In genomic region chr2:191670076-191670475, GRCh38 we compare ENCODE assay signal across 15 cellular contexts. TPM values are rescaled to one million over a fixed set of nuclear protein-coding genes. Genes with fewer than 3 reads are reported as not detected.
DNase-seq lines count a peak whose midpoint lies in the region; ATAC-seq and TF ChIP-seq lines count a peak whose summit lies in the region.
"Had no signal": no experiment of that assay in that cellular context is flagged by ENCODE, and none has a peak within 500 bp of the region (broad histone marks: within the 10 kb centered on the region; RNA-seq: fewer than 3 reads in every experiment).

No MANE protein-coding gene starts in this region.

- ATAC-seq in GM18520 (IDR thresholded peaks at IDR 0.05; ENCODE audit: unreplicated experiment), result peak; percentile 26
- peak; percentile 63 for ATAC-seq in GM21390 (IDR thresholded peaks at IDR 0.05; ENCODE audit: unreplicated experiment)
- peak; percentile 59 for ATAC-seq in HG02938 (IDR thresholded peaks at IDR 0.05; ENCODE audit: unreplicated experiment)
- peak; percentile 41 for ATAC-seq in HG03575 (IDR thresholded peaks at IDR 0.05; ENCODE audit: extremely low read depth, insufficient number of reproducible peaks, low FRiP score, unreplicated experiment)

- BruUV-seq in OCI-LY7 (replicated peaks; lab: Mats Ljungman, UMichigan), result no TSS peak

- no peak for DNase-seq in NCI-H82 treated with DMSO at 0.1 percent for 48 hours (lab: John Stamatoyannopoulos, UW; ENCODE audit: unreplicated experiment)
- no peak for DNase-seq in DMS153 (lab: John Stamatoyannopoulos, UW)
- DNase-seq in SIG-M5 (lab: John Stamatoyannopoulos, UW), result no peak
- no peak for DNase-seq in OCI-LY7 (ENCODE audit: low spot score)
- DNase-seq: activated CD4-positive, alpha-beta memory T cell treated with anti-CD3 and anti-CD28 coated beads, Interleukin-2, amount 10 ng/mL, durations not matched to agents 7 days and 5 days; GOT3; NCI-H2081 treated with DMSO at 0.1 percent for 48 hours had no signal

- no peaks in the 10 kb centered on the region for H3K79me2 ChIP-seq in OCI-LY7 (ENCODE audit: insufficient read depth, low read depth, low read length)

- peaks cover 6% of the 10 kb centered on the region; the same call in 1 of the 2 replicates for H3K9me3 ChIP-seq in OCI-LY7 (ENCODE audit: low read length)
- H3K9me3 ChIP-seq: vagina had no signal

- intact Hi-C loops in OCI-LY7 (cut with micrococcal nuclease; ENCODE audit: unreplicated experiment), result no loop called here

- H3K27ac ChIP-seq in OCI-LY7 (ENCODE audit: low read depth, low read length, poor library complexity, severe bottlenecking), result no peak overlapping the region
- H3K27ac ChIP-seq: BLaER1, coronary artery, skin epidermis, vagina had no signal

- no peak overlapping the region for H2AFZ ChIP-seq in OCI-LY7 (ENCODE audit: low read length)

- TF ChIP-seq CTCF in OCI-LY7 (conservative IDR thresholded peaks at IDR 0.05; ENCODE audit: low read length), result no peak

- peaks cover 1% of the 10 kb centered on the region for H3K4me1 ChIP-seq in OCI-LY7 (ENCODE audit: insufficient read depth, low read length, poor library complexity, severe bottlenecking)
- H3K4me1 ChIP-seq: BLaER1, vagina had no signal

- CTCF ChIA-PET in OCI-LY7 (lab: Charles Lee; ENCODE audit: unreplicated experiment), result no interaction called here

- H3K4me2 ChIP-seq in OCI-LY7 (ENCODE audit: low read length), result no peak overlapping the region
- H3K4me2 ChIP-seq: BLaER1 had no signal

- no peak overlapping the region for H3K4me3 ChIP-seq in OCI-LY7 (ENCODE audit: low read depth, low read length, poor library complexity, severe bottlenecking)
- H3K4me3 ChIP-seq: BLaER1, coronary artery, skin epidermis, vagina had no signal

- H4K20me1 ChIP-seq in OCI-LY7 (ENCODE audit: insufficient read depth, low read length), result no peaks in the 10 kb centered on the region
- H4K20me1 ChIP-seq: BLaER1 had no signal

- no peaks in the 10 kb centered on the region for H3K9me2 ChIP-seq in OCI-LY7 (ENCODE audit: insufficient read depth, low read length)

- POLR2A ChIA-PET in OCI-LY7 (lab: Charles Lee), result interaction anchor here (0.9 kb wide), 1 partner anchor 18 kb away, joined by 4 read pairs; no protein-coding TSS in a partner anchor

- no peaks in the 10 kb centered on the region for H3K36me3 ChIP-seq in OCI-LY7 (ENCODE audit: insufficient read depth, low read length)
- H3K36me3 ChIP-seq: BLaER1, vagina had no signal

RNA-seq across cellular contexts. Expression of gene NABP1, which starts 7.9 kb away (rescaled TPM):
- 16.7 and 18.9 TPM in 2 replicates for total RNA-seq in OCI-LY7 (2014; rRNA removed; shearing (Covaris generic))
- total RNA-seq in OCI-LY7 (2022), result 36.0 and 42.5 TPM in 2 replicates
